ENCODE assay signal across 22 cellular contexts in the genomic region with DNA sequence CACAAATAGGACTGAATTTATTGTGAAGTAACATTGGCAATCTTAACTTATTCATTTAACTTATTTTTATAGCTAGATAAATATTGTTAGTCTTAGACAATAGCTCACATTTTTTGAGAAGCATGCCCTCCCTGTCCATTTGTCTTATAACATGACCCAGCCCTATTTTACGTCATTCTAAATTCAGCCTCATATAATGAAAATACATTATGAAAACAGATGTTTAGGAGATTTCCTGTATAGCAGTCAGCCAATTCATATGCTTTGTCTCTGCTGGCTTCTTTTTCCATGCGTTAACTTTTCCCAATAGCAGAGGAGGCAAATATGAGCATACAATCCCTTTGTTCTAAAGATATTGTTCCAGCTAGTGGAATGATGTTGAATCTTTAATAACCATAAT. TPM values are rescaled to one million over a fixed set of nuclear protein-coding genes. Genes with fewer than 3 reads are reported as not detected.
DNase-seq lines count a peak whose midpoint lies in the region; ATAC-seq and TF ChIP-seq lines count a peak whose summit lies in the region.
"Had no signal": no experiment of that assay in that cellular context is flagged by ENCODE, and none has a peak within 500 bp of the region (broad histone marks: within the 10 kb centered on the region; RNA-seq: fewer than 3 reads in every experiment).

No MANE protein-coding gene starts in this region.

- peak; percentile 25 for ATAC-seq in left ventricle myocardium superior
- ATAC-seq in HG03342 (IDR thresholded peaks at IDR 0.05; ENCODE audit: unreplicated experiment) = no peak
- ATAC-seq: A549 had no signal

- peak overlapping the region; percentile 66 for H3K27ac ChIP-seq in right atrium auricular region
- peak overlapping the region; percentile 75 for H3K27ac ChIP-seq in subcutaneous abdominal adipose tissue (ENCODE audit: low read depth, low read length)
- H3K27ac ChIP-seq: A549; BLaER1 treated with 17β-estradiol and CSF1 and Interleukin-3, amounts not matched to agents 10 nM and 100 nM; GM23248; SJCRH30 had no signal

- H3K27ac Mint-ChIP-seq in endothelial cell (ENCODE audit: unreplicated experiment) = no peak overlapping the region
- H3K27ac Mint-ChIP-seq: CD4-positive, alpha-beta T cell had no signal

- H3K27me3 Mint-ChIP-seq in endothelial cell (ENCODE audit: unreplicated experiment) = no peaks in the 10 kb centered on the region
- H3K27me3 Mint-ChIP-seq: CD4-positive, alpha-beta T cell had no signal

- H3K4me3 ChIP-seq in right atrium auricular region (peak overlapping the region in 1 of 2 donors; percentile 33), subcutaneous abdominal adipose tissue (ENCODE audit: low read depth in 1 of 5, low read length in 5 of 5) (peak overlapping the region in 3 of 5 donors; percentile 11 to 43 (median 27))
- H3K4me3 ChIP-seq: A549; BLaER1 treated with 17β-estradiol and CSF1 and Interleukin-3, amounts not matched to agents 10 nM and 100 nM; GM23248; MG63; SJCRH30 had no signal

- H3K4me1 ChIP-seq in right atrium auricular region (peaks cover 0 to 5% of the 10 kb centered on the region in 2 donors), subcutaneous abdominal adipose tissue (ENCODE audit: control insufficient read depth in 5 of 5, insufficient read depth in 5 of 5, low read length in 5 of 5) (peaks cover 9 to 30% (median 26%) of the 10 kb centered on the region in 5 donors)
- H3K4me1 ChIP-seq: SJCRH30 had no signal

- H3K36me3 Mint-ChIP-seq in endothelial cell (ENCODE audit: low read depth, unreplicated experiment) = no peaks in the 10 kb centered on the region

- H3K9ac ChIP-seq in subcutaneous abdominal adipose tissue (ENCODE audit: low read length in 5 of 5) = no peak overlapping the region
- H3K9ac ChIP-seq: BLaER1 treated with 17β-estradiol and CSF1 and Interleukin-3, amounts not matched to agents 10 nM and 100 nM; GM23248 had no signal

- H3K9me3 Mint-ChIP-seq in endothelial cell (ENCODE audit: unreplicated experiment) = no peaks in the 10 kb centered on the region
- H3K9me3 Mint-ChIP-seq: CD4-positive, alpha-beta T cell had no signal

- H3K36me3 ChIP-seq in right atrium auricular region (no peaks in the 10 kb centered on the region), subcutaneous abdominal adipose tissue (ENCODE audit: control insufficient read depth in 5 of 5, insufficient read depth in 5 of 5, low read length in 5 of 5) (peaks cover 0 to 5% (median 2%) of the 10 kb centered on the region in 5 donors)
- H3K36me3 ChIP-seq: BLaER1 treated with 17β-estradiol and CSF1 and Interleukin-3, amounts not matched to agents 10 nM and 100 nM; MG63; SJCRH30 had no signal

- intact Hi-C loops in left ventricle myocardium superior (cut with micrococcal nuclease) (no loop called here), cardiac septum (cut with DNase I) (no loop called here)

- no peak overlapping the region for H3K4me3 Mint-ChIP-seq in endothelial cell (ENCODE audit: unreplicated experiment)
- H3K4me3 Mint-ChIP-seq: CD4-positive, alpha-beta T cell had no signal

- no peak for DNase-seq in left ventricle myocardium superior
- DNase-seq in cardiac septum (ENCODE audit: low spot score) = no peak
- DNase-seq in right atrium auricular region (ENCODE audit: low spot score) = no peak
- DNase-seq in HuH-7.5 (ENCODE audit: low spot score) = no peak
- DNase-seq in endothelial cell (ENCODE audit: low spot score) = no peak
- DNase-seq: AML-193; CD4-positive, alpha-beta T cell; GM23248; H7; KBM-7; MG63; NCI-H1105 treated with DMSO at 0.1 percent for 48 hours; NCI-H146; NCI-H1930; NCI-H2107; NCI-H524; NCI-H748 treated with DMSO at 0.1 percent for 48 hours; SJCRH30 had no signal

- no peaks in the 10 kb centered on the region for H3K9me3 ChIP-seq in right atrium auricular region
- no peaks in the 10 kb centered on the region for H3K9me3 ChIP-seq in subcutaneous abdominal adipose tissue (ENCODE audit: control insufficient read depth in 5 of 5, low read length in 5 of 5)
- H3K9me3 ChIP-seq: A549; BLaER1 treated with 17β-estradiol and CSF1 and Interleukin-3, amounts not matched to agents 10 nM and 100 nM; MG63; SJCRH30 had no signal

- H3K4me1 Mint-ChIP-seq in endothelial cell (ENCODE audit: unreplicated experiment) = peaks cover 26% of the 10 kb centered on the region

- TF ChIP-seq CTCF in right atrium auricular region (IDR thresholded peaks at IDR 0.05) (no peak), endothelial cell (IDR thresholded peaks at IDR 0.05; ENCODE audit: unreplicated experiment) (no peak)

- H3K27me3 ChIP-seq in right atrium auricular region = no peaks in the 10 kb centered on the region
- H3K27me3 ChIP-seq in subcutaneous abdominal adipose tissue (ENCODE audit: control insufficient read depth in 5 of 5, insufficient read depth in 4 of 5, low read length in 5 of 5) = no peaks in the 10 kb centered on the region
- H3K27me3 ChIP-seq: BLaER1 treated with 17β-estradiol and CSF1 and Interleukin-3, amounts not matched to agents 10 nM and 100 nM; MG63; SJCRH30 had no signal

RNA-seq across cellular contexts. Expression of a gene that starts 29.3 kb away (rescaled TPM):
- total RNA-seq in left ventricle myocardium superior (1.3 TPM), cardiac septum (1.4 TPM), right atrium auricular region (10 to 100 TPM in 1 of 2 donors, 1 to 10 TPM in 1; 5.7 to 12.1 TPM), endothelial cell (ENCODE audit: unreplicated experiment) (30.9 TPM)
- total RNA-seq: GM23248, SJCRH30 had no signal
